In genomic region chr11:1889941-1890855, GRCh38 we compare ENCODE assay signal across 15 cellular contexts. TPM values are rescaled to one million over a fixed set of nuclear protein-coding genes. Genes with fewer than 3 reads are reported as not detected.
DNase-seq lines count a peak whose midpoint lies in the region; ATAC-seq and TF ChIP-seq lines count a peak whose summit lies in the region.
"Had no signal": no experiment of that assay in that cellular context is flagged by ENCODE, and none has a peak within 500 bp of the region (broad histone marks: within the 10 kb centered on the region; RNA-seq: fewer than 3 reads in every experiment).

No MANE protein-coding gene starts in this region.

- DNase-seq in Right ventricle myocardium inferior (ENCODE audit: missing footprints) (peak; percentile 17), right atrium auricular region (ENCODE audit: low spot score) (no peak), memory B cell (ENCODE audit: low spot score in 2 of 2) (no peak), ureter (ENCODE audit: low spot score) (peak; percentile 45), BE2C (no peak), hepatic stellate cell (ENCODE audit: low spot score) (no peak)
- DNase-seq in activated CD8-positive, alpha-beta memory T cell treated with anti-CD3 and anti-CD28 coated beads, Interleukin-2, amount 50 U/mL, for 48 hours: peak; percentile 70
- DNase-seq: C1 segment of cervical spinal cord, NCI-H1048, NCI-H748 treated with DMSO at 0.1 percent for 48 hours, stomach had no signal

- ATAC-seq in Right ventricle myocardium inferior (no peak), memory B cell (ENCODE audit: low read depth) (peak; percentile 14), HG03097 (IDR thresholded peaks at IDR 0.05; ENCODE audit: low FRiP score, unreplicated experiment) (no peak)

- H3K4me1 Mint-ChIP-seq in memory B cell: peaks cover 18% of the 10 kb centered on the region
- H3K4me1 Mint-ChIP-seq: brain had no signal

- no peak overlapping the region for H3K4me3 ChIP-seq in right atrium auricular region
- no peak overlapping the region for H3K4me3 ChIP-seq in BE2C (ENCODE audit: low read depth, low read length)
- H3K4me3 ChIP-seq: SJSA1, stomach had no signal

- H3K4me1 ChIP-seq in right atrium auricular region (peaks cover 0 to 6% of the 10 kb centered on the region in 2 donors), BE2C (no peaks in the 10 kb centered on the region)
- H3K4me1 ChIP-seq: SJSA1 had no signal

- H3K27ac ChIP-seq in right atrium auricular region: no peak overlapping the region
- H3K27ac ChIP-seq: HL-60, SJSA1 had no signal

- TF ChIP-seq CTCF in right atrium auricular region (IDR thresholded peaks at IDR 0.05): no peak
- TF ChIP-seq CTCF in BE2C (IDR thresholded peaks at IDR 0.05; ENCODE audit: low read depth, low read length): no peak

- no peaks in the 10 kb centered on the region for H3K27me3 Mint-ChIP-seq in memory B cell

- peaks cover 11% of the 10 kb centered on the region for H3K36me3 ChIP-seq in right atrium auricular region
- no peaks in the 10 kb centered on the region for H3K36me3 ChIP-seq in BE2C
- H3K36me3 ChIP-seq: SJSA1 had no signal

- no peak overlapping the region for H3K4me3 Mint-ChIP-seq in memory B cell
- H3K4me3 Mint-ChIP-seq: brain had no signal

- H3K9me3 ChIP-seq in right atrium auricular region: no peaks in the 10 kb centered on the region
- H3K9me3 ChIP-seq in BE2C: no peaks in the 10 kb centered on the region
- H3K9me3 ChIP-seq: SJSA1, stomach had no signal

- intact Hi-C loops in Right ventricle myocardium inferior (cut with DNase I): no loop called here

- H3K9me3 Mint-ChIP-seq in memory B cell: peaks cover 7% of the 10 kb centered on the region

- no peaks in the 10 kb centered on the region for H3K27me3 ChIP-seq in right atrium auricular region
- H3K27me3 ChIP-seq in BE2C: no peaks in the 10 kb centered on the region

- peaks cover 7% of the 10 kb centered on the region for H3K36me3 Mint-ChIP-seq in memory B cell
- H3K36me3 Mint-ChIP-seq: brain had no signal

- peak overlapping the region; percentile 7 for H3K27ac Mint-ChIP-seq in memory B cell
- H3K27ac Mint-ChIP-seq: brain had no signal

RNA-seq across cellular contexts. Expression of gene PRR33, which starts 1.5 kb away (rescaled TPM):
- total RNA-seq in Right ventricle myocardium inferior: 5.0 TPM
- total RNA-seq in right atrium auricular region: under 1 TPM in 1 of 2 donors, not detected in 1; 0.33 TPM
- not detected for total RNA-seq in ureter
- polyA plus RNA-seq in BE2C (2012; ENCODE audit: insufficient read depth, insufficient read length, low read depth): not detected
- total RNA-seq: SJSA1, stomach had no signal

RNA-seq across cellular contexts. Expression of gene TNNT3, which starts 29.3 kb away (rescaled TPM):
- total RNA-seq in Right ventricle myocardium inferior (36.3 TPM), right atrium auricular region (10 to 100 TPM; 12.8 to 16.4 TPM), ureter (57.7 TPM)
- not detected for polyA plus RNA-seq in BE2C (2012; ENCODE audit: insufficient read depth, insufficient read length, low read depth)

RNA-seq across cellular contexts. Expression of gene LSP1, which starts 37.3 kb away (rescaled TPM):
- 22.5 TPM for total RNA-seq in Right ventricle myocardium inferior
- total RNA-seq in right atrium auricular region: 10 to 100 TPM in 1 of 2 donors, 1 to 10 TPM in 1; 7.9 to 12.1 TPM
- total RNA-seq in ureter: 47.4 TPM
- polyA plus RNA-seq in BE2C (2012; ENCODE audit: insufficient read depth, insufficient read length, low read depth): 1.6 TPM

RNA-seq across cellular contexts. Expression of gene TNNI2, which starts 51.4 kb away (rescaled TPM):
- 0.35 TPM for total RNA-seq in Right ventricle myocardium inferior
- not detected for total RNA-seq in right atrium auricular region
- 45.0 TPM for total RNA-seq in ureter
- 0.66 TPM for polyA plus RNA-seq in BE2C (2012; ENCODE audit: insufficient read depth, insufficient read length, low read depth)
- total RNA-seq: SJSA1 had no signal

RNA-seq across cellular contexts. Expression of gene SYT8, which starts 55.4 kb away (rescaled TPM):
- not detected for total RNA-seq in Right ventricle myocardium inferior
- total RNA-seq in right atrium auricular region: not detected
- 159 TPM for total RNA-seq in ureter
- polyA plus RNA-seq in BE2C (2012; ENCODE audit: insufficient read depth, insufficient read length, low read depth): not detected
- total RNA-seq: SJSA1 had no signal

Comparison
In these comparisons a context has a peak if more than half of its experiments do, and no peak if none do; other contexts are left out.
1. DNase-seq: peak in Right ventricle myocardium inferior (single experiment), activated CD8-positive, alpha-beta memory T cell treated with anti-CD3 and anti-CD28 coated beads, Interleukin-2, amount 50 U/mL, for 48 hours (single experiment) and ureter (single experiment); none in right atrium auricular region (single experiment), memory B cell (0 of 2), BE2C (single experiment) and hepatic stellate cell (single experiment).